In genomic region chr17:8955021-8955420, GRCh38 we compare ENCODE assay signal across 13 cellular contexts. TPM values are rescaled to one million over a fixed set of nuclear protein-coding genes. Genes with fewer than 3 reads are reported as not detected.
A peak's percentile ranks its signal among the peaks of the same experiment; 100 is the strongest.
DNase-seq lines count a peak whose midpoint lies in the region; ATAC-seq lines count a peak whose summit lies in the region.
"Had no signal": no experiment of that assay in that cellular context is flagged by ENCODE, and none has a peak within 500 bp of the region (broad histone marks: within the 10 kb centered on the region; RNA-seq: fewer than 3 reads in every experiment).

No MANE protein-coding gene starts in this region.

- no peaks in the 10 kb centered on the region for H3K9me2 ChIP-seq in GM23248 (ENCODE audit: insufficient read depth)

- no peak overlapping the region for H3K4me3 ChIP-seq in CD4-positive, alpha-beta memory T cell (ENCODE audit: low read length in 2 of 2)
- no peak overlapping the region for H3K4me3 ChIP-seq in GM23248

- no peak for ATAC-seq in natural killer cell treated with Interleukin-12 subunit alpha and Interleukin-12 subunit beta and Interleukin-15 and Interleukin-18, amount 100 ng/mL, for 72 hours

- H4K20me1 ChIP-seq in GM23248 (ENCODE audit: insufficient read depth) = no peaks in the 10 kb centered on the region

- H3K27ac ChIP-seq in CD4-positive, alpha-beta memory T cell (ENCODE audit: low read depth, low read length) = peak overlapping the region; percentile 65
- H3K27ac ChIP-seq in GM23248 (no peak overlapping the region), adipose tissue (ENCODE audit: low read depth, low read length) (peak overlapping the region; percentile 22)
- H3K27ac ChIP-seq: epithelial cell of prostate had no signal

- no peak overlapping the region for H3K4me2 ChIP-seq in GM23248 (ENCODE audit: unreplicated experiment)

- H3K27me3 Mint-ChIP-seq in CD4-positive, alpha-beta memory T cell = no peaks in the 10 kb centered on the region
- H3K27me3 Mint-ChIP-seq in natural killer cell treated with Interleukin-12 subunit alpha and Interleukin-12 subunit beta and Interleukin-15 and Interleukin-18, amount 100 ng/mL, for 72 hours = no peaks in the 10 kb centered on the region

- no peaks in the 10 kb centered on the region for H3K79me2 ChIP-seq in GM23248 (ENCODE audit: insufficient read depth)

- peak overlapping the region; percentile 92 to 100 (median 98) for H3K27ac Mint-ChIP-seq in CD4-positive, alpha-beta memory T cell
- peak overlapping the region; percentile 90 for H3K27ac Mint-ChIP-seq in natural killer cell treated with Interleukin-12 subunit alpha and Interleukin-12 subunit beta and Interleukin-15 and Interleukin-18, amount 100 ng/mL, for 72 hours

- no peak overlapping the region for H3K9ac ChIP-seq in GM23248

- peak overlapping the region; percentile 55 to 91 (median 82) for H3K4me3 Mint-ChIP-seq in CD4-positive, alpha-beta memory T cell
- H3K4me3 Mint-ChIP-seq in natural killer cell treated with Interleukin-12 subunit alpha and Interleukin-12 subunit beta and Interleukin-15 and Interleukin-18, amount 100 ng/mL, for 72 hours = peak overlapping the region; percentile 81

- CTCF ChIA-PET in CD4-positive, alpha-beta memory T cell (lab: Charles Lee; ENCODE audit: partially characterized antibody) = interaction anchor here (0.6 to 3.9 kb wide), 7 partner anchors 10 to 55 kb away, joined by 3 to 28 read pairs (median 4); partner anchors contain the start of gene PIK3R5

- no peak for DNase-seq in CD4-positive, alpha-beta memory T cell
- DNase-seq in GM23248 (peak; percentile 7), HT-29 (ENCODE audit: low spot score) (no peak), GM19240 (ENCODE audit: insufficient read length, low spot score) (no peak)
- DNase-seq in natural killer cell treated with Interleukin-12 subunit alpha and Interleukin-12 subunit beta and Interleukin-15 and Interleukin-18, amount 100 ng/mL, for 72 hours (ENCODE audit: low spot score) = no peak
- DNase-seq in stimulated activated naive CD4-positive, alpha-beta T cell (lab: John Stamatoyannopoulos, UW) = no peak
- DNase-seq: cerebellar nuclear complex, NCI-H187 had no signal

- WGBS in GM23248 (ENCODE audit: low coverage in 1 of 2, low lambda C conversion rate in 2 of 2, missing lambda C conversion rate in 2 of 2), 2 experiments = 55 to 60% methylated on average over 5 of the region's 5 CpGs
- WGBS in adipose tissue, 3 donors = 68 to 76% (median 71%) methylated on average over 5 of the region's 5 CpGs

- H3K27me3 ChIP-seq in CD4-positive, alpha-beta memory T cell (ENCODE audit: insufficient read depth, low read length) = no peaks in the 10 kb centered on the region
- H3K27me3 ChIP-seq in GM23248 (replicated peaks; ENCODE audit: insufficient read depth) = peaks cover 16% of the 10 kb centered on the region

- intact Hi-C loops in CD4-positive, alpha-beta memory T cell (cut with micrococcal nuclease) = no loop called here

- no peak overlapping the region for H2AFZ ChIP-seq in GM23248

- peaks cover 95% of the 10 kb centered on the region for H3K4me1 ChIP-seq in CD4-positive, alpha-beta memory T cell (ENCODE audit: insufficient read depth, low read length)
- no peaks in the 10 kb centered on the region for H3K4me1 ChIP-seq in GM23248 (ENCODE audit: insufficient read depth)

- H3K36me3 ChIP-seq in CD4-positive, alpha-beta memory T cell (ENCODE audit: insufficient read depth, low read length) = no peaks in the 10 kb centered on the region
- H3K36me3 ChIP-seq in GM23248 (ENCODE audit: low read depth) = no peaks in the 10 kb centered on the region

- POLR2A ChIA-PET in CD4-positive, alpha-beta memory T cell (lab: Charles Lee; ENCODE audit: partially characterized antibody) = interaction anchor here (0.7 to 23.7 kb wide), 7 partner anchors 3 to 765 kb away, joined by 3 to 509 read pairs (median 5); partner anchors contain the start of genes BORCS6 and PIK3R5

- H3K36me3 Mint-ChIP-seq in CD4-positive, alpha-beta memory T cell = peaks cover 69 to 72% of the 10 kb centered on the region in 2 donors
- H3K36me3 Mint-ChIP-seq in natural killer cell treated with Interleukin-12 subunit alpha and Interleukin-12 subunit beta and Interleukin-15 and Interleukin-18, amount 100 ng/mL, for 72 hours = peaks cover 54% of the 10 kb centered on the region

- peaks cover 78 to 100% (median 94%) of the 10 kb centered on the region in 4 donors for H3K4me1 Mint-ChIP-seq in CD4-positive, alpha-beta memory T cell
- H3K4me1 Mint-ChIP-seq in natural killer cell treated with Interleukin-12 subunit alpha and Interleukin-12 subunit beta and Interleukin-15 and Interleukin-18, amount 100 ng/mL, for 72 hours (ENCODE audit: low read depth in 2 of 2) = peaks cover 88 to 90% of the 10 kb centered on the region in 2 donors

- H3K9me3 Mint-ChIP-seq in CD4-positive, alpha-beta memory T cell = peaks cover 0 to 6% (median 4%) of the 10 kb centered on the region in 8 donors
- peaks cover 5% of the 10 kb centered on the region for H3K9me3 Mint-ChIP-seq in natural killer cell treated with Interleukin-12 subunit alpha and Interleukin-12 subunit beta and Interleukin-15 and Interleukin-18, amount 100 ng/mL, for 72 hours

- in situ Hi-C loops in GM23248 (cut with MboI) = no loop called here

- no peaks in the 10 kb centered on the region for H3K9me3 ChIP-seq in CD4-positive, alpha-beta memory T cell (ENCODE audit: control insufficient read depth in 1 of 2, low read length in 2 of 2)
- no peaks in the 10 kb centered on the region for H3K9me3 ChIP-seq in GM23248 (ENCODE audit: low read depth)

- no peaks in the 10 kb centered on the region for H3F3A ChIP-seq in GM23248 (ENCODE audit: insufficient read depth)

RNA-seq across cellular contexts. Expression of gene PIK3R5, which starts 10.5 kb away (rescaled TPM):
- total RNA-seq in CD4-positive, alpha-beta memory T cell = 10 to 100 TPM; 85.1 to 89.4 TPM
- polyA plus RNA-seq in CD4-positive, alpha-beta memory T cell = 10 to 100 TPM; 18.5 to 62.0 TPM
- 0.11 TPM in 1 of 2 replicates, not detected in the other for total RNA-seq in GM23248 (2014; rRNA removed; shearing (Covaris generic))
- not detected in 2 replicates for polyA plus RNA-seq in GM23248 (2016; fragmentation: Nextera tagmentation; extraction: Ambion mirVana)
- 1 to 10 TPM; 1.2 to 6.9 (median 3.9) TPM for polyA plus RNA-seq in adipose tissue
- total RNA-seq in natural killer cell treated with Interleukin-12 subunit alpha and Interleukin-12 subunit beta and Interleukin-15 and Interleukin-18, amount 100 ng/mL, for 72 hours = 100 to 1,000 TPM; 112 to 119 TPM
- not detected in 2 replicates for total RNA-seq in HT-29 (2014; rRNA removed; shearing (Covaris generic))
- total RNA-seq: glomerular endothelial cell, LHCN-M2, renal cortical epithelial cell had no signal

Comparison
In these comparisons a context has a peak if more than half of its experiments do, and no peak if none do; other contexts are left out.
1. RNA of gene PIK3R5, which starts 10.5 kb away (total RNA-seq): 112 to 119 TPM in natural killer cell treated with Interleukin-12 subunit alpha and Interleukin-12 subunit beta and Interleukin-15 and Interleukin-18, amount 100 ng/mL, for 72 hours and 85.1 to 89.4 TPM in CD4-positive, alpha-beta memory T cell; 0.11 TPM in GM23248 and not detected in HT-29; every median in the first group is over 10 times any median in the second.